19 cellular contexts compared by ENCODE assay signal in the genomic region with DNA sequence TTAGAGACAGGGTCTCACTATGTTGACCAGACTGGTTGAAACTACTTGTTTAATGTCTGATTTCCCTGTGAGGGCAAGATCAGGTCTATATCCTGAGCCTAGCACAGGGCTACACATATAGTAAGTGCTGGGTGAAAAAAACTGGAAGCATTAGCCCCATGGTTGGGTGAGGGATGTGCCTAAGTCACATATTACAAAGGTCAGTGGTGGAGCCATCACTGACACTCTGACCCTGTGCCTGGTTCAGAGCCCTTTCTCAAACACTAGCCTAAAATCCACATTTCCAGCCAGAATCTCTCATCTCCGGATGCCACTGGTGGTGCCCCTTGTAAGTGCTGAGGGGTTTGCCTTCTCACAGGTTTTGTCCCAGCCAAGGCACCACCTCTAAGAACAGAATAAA. TPM values are rescaled to one million over a fixed set of nuclear protein-coding genes. Genes with fewer than 3 reads are reported as not detected.
DNase-seq lines count a peak whose midpoint lies in the region; ATAC-seq and TF ChIP-seq lines count a peak whose summit lies in the region.
"Had no signal": no experiment of that assay in that cellular context is flagged by ENCODE, and none has a peak within 500 bp of the region (broad histone marks: within the 10 kb centered on the region; RNA-seq: fewer than 3 reads in every experiment).

No MANE protein-coding gene starts in this region.

- H3K9me3 Mint-ChIP-seq in activated naive CD4-positive, alpha-beta T cell treated with anti-CD3 and anti-CD28 coated beads for 36 hours = no peaks in the 10 kb centered on the region
- no peaks in the 10 kb centered on the region for H3K9me3 Mint-ChIP-seq in activated T-helper 17 cell treated with anti-CD3 and anti-CD28 coated beads, Interleukin-2, amount 50 U/mL, for 72 hours
- H3K9me3 Mint-ChIP-seq: activated B cell treated with CpG ODN at 0.5 μM for 24 hours had no signal

- peaks cover 0 to 72% (median 16%) of the 10 kb centered on the region in 4 donors for H3K4me1 ChIP-seq in right lobe of liver
- H3K4me1 ChIP-seq in thyroid gland = peaks cover 32 to 93% of the 10 kb centered on the region in 2 donors

- H3K27ac ChIP-seq in right lobe of liver = peak overlapping the region; percentile 72 to 94 (median 91)
- H3K27ac ChIP-seq in thyroid gland = peak overlapping the region in 2 of 3 donors; percentile 31 to 32
- H3K27ac ChIP-seq: C4-2B, pancreas had no signal

- H3K4me1 Mint-ChIP-seq in activated naive CD4-positive, alpha-beta T cell treated with anti-CD3 and anti-CD28 coated beads for 36 hours (ENCODE audit: low read depth) = peaks cover 87% of the 10 kb centered on the region
- H3K4me1 Mint-ChIP-seq in activated T-helper 17 cell treated with anti-CD3 and anti-CD28 coated beads, Interleukin-2, amount 50 U/mL, for 72 hours = peaks cover 67% of the 10 kb centered on the region

- H3K36me3 ChIP-seq in right lobe of liver (no peaks in the 10 kb centered on the region), thyroid gland (no peaks in the 10 kb centered on the region)
- H3K36me3 ChIP-seq: pancreas had no signal

- no peak overlapping the region for H3K4me3 Mint-ChIP-seq in activated naive CD4-positive, alpha-beta T cell treated with anti-CD3 and anti-CD28 coated beads for 36 hours
- H3K4me3 Mint-ChIP-seq in activated T-helper 17 cell treated with anti-CD3 and anti-CD28 coated beads, Interleukin-2, amount 50 U/mL, for 72 hours = peak overlapping the region; percentile 22
- H3K4me3 Mint-ChIP-seq: activated B cell treated with CpG ODN at 0.5 μM for 24 hours had no signal

- H3K27me3 ChIP-seq in right lobe of liver (no peaks in the 10 kb centered on the region), thyroid gland (no peaks in the 10 kb centered on the region)
- H3K27me3 ChIP-seq: pancreas had no signal

- H3K4me3 ChIP-seq in right lobe of liver (peak overlapping the region in 1 of 3 donors; percentile 28), thyroid gland (replicated peaks in 1 of 3) (no peak overlapping the region)
- H3K4me3 ChIP-seq: K562, pancreas had no signal

- no peak for TF ChIP-seq POLR2A in right lobe of liver (IDR thresholded peaks at IDR 0.05)
- TF ChIP-seq POLR2A in thyroid gland (IDR thresholded peaks at IDR 0.05) = no peak

- DNase-seq in activated naive CD4-positive, alpha-beta T cell treated with anti-CD3 and anti-CD28 coated beads for 36 hours = no peak
- DNase-seq in activated naive CD4-positive, alpha-beta T cell (lab: John Stamatoyannopoulos, UW) = no peak
- DNase-seq in right lobe of liver (peak in 1 of 3 donors; percentile 79), thyroid gland (no peak), GM13976 (ENCODE audit: low spot score) (no peak)
- DNase-seq in activated CD8-positive, alpha-beta memory T cell treated with anti-CD3 and anti-CD28 coated beads for 24 hours = no peak
- DNase-seq: ACHN, activated B cell treated with CpG ODN at 0.5 μM for 24 hours, activated gamma-delta T cell, NCI-H1930, NCI-H446, pancreas, T-helper 9 cell had no signal

- H3K27ac Mint-ChIP-seq in activated naive CD4-positive, alpha-beta T cell treated with anti-CD3 and anti-CD28 coated beads for 36 hours = peak overlapping the region; percentile 50
- H3K27ac Mint-ChIP-seq in activated T-helper 17 cell treated with anti-CD3 and anti-CD28 coated beads, Interleukin-2, amount 50 U/mL, for 72 hours = peak overlapping the region; percentile 76

- TF ChIP-seq CTCF in right lobe of liver (IDR thresholded peaks at IDR 0.05) (no peak), thyroid gland (IDR thresholded peaks at IDR 0.05) (no peak), GM13976 (IDR thresholded peaks at IDR 0.05; ENCODE audit: borderline replicate concordance, control extremely low read depth, extremely low read depth, insufficient read depth, missing control alignments) (no peak)

- CTCF ChIA-PET in activated naive CD4-positive, alpha-beta T cell treated with anti-CD3 and anti-CD28 coated beads for 36 hours (lab: Charles Lee) = interaction anchor here (1.1 to 7.3 kb wide), 2 partner anchors 30 to 437 kb away, joined by 3 to 30 read pairs; a partner anchor contains a TSS

- no CpG with 5 or more reads among the region's 1 CpG for WGBS in right lobe of liver (ENCODE audit: insufficient coverage, low coverage, low lambda C conversion rate, missing lambda C conversion rate)
- 100% methylated on average over 1 of the region's 1 CpG for WGBS in thyroid gland, 2 donors

- no peaks in the 10 kb centered on the region for H3K27me3 Mint-ChIP-seq in activated naive CD4-positive, alpha-beta T cell treated with anti-CD3 and anti-CD28 coated beads for 36 hours (ENCODE audit: low read depth)
- H3K27me3 Mint-ChIP-seq in activated T-helper 17 cell treated with anti-CD3 and anti-CD28 coated beads, Interleukin-2, amount 50 U/mL, for 72 hours = no peaks in the 10 kb centered on the region
- H3K27me3 Mint-ChIP-seq: activated B cell treated with CpG ODN at 0.5 μM for 24 hours had no signal

- no peak for ATAC-seq in activated T-helper 17 cell treated with anti-CD3 and anti-CD28 coated beads, Interleukin-2, amount 50 U/mL, for 72 hours (replicated peaks)
- ATAC-seq in right lobe of liver (peak; percentile 76 to 87 (median 82)), GM21717 (IDR thresholded peaks at IDR 0.05; ENCODE audit: unreplicated experiment) (no peak)
- ATAC-seq: K562, Panc1, pancreas had no signal

- H3K9me3 ChIP-seq in right lobe of liver (no peaks in the 10 kb centered on the region), thyroid gland (no peaks in the 10 kb centered on the region)
- H3K9me3 ChIP-seq: pancreas had no signal

- in situ Hi-C loops in GM13976 (cut with MboI; ENCODE audit: low sequenced_read_pairs, unreplicated experiment) = no loop called here

- H3K36me3 Mint-ChIP-seq in activated naive CD4-positive, alpha-beta T cell treated with anti-CD3 and anti-CD28 coated beads for 36 hours (ENCODE audit: low read depth) = peaks cover 8% of the 10 kb centered on the region
- peaks cover 77% of the 10 kb centered on the region for H3K36me3 Mint-ChIP-seq in activated T-helper 17 cell treated with anti-CD3 and anti-CD28 coated beads, Interleukin-2, amount 50 U/mL, for 72 hours (ENCODE audit: low read depth)

- intact Hi-C loops in activated naive CD4-positive, alpha-beta T cell treated with anti-CD3 and anti-CD28 coated beads for 36 hours (cut with micrococcal nuclease) = loop anchor here (10.0 kb wide), 1 partner anchor 287 kb away; a partner anchor contains a TSS
- intact Hi-C loops in right lobe of liver (cut with DNase I) = no loop called here
- intact Hi-C loops in thyroid gland (cut with DNase I) = no loop called here

RNA-seq across cellular contexts. Expression of a gene that starts 9.0 kb away (rescaled TPM):
- 10 to 100 TPM; 19.4 to 21.4 TPM for total RNA-seq in activated naive CD4-positive, alpha-beta T cell treated with anti-CD3 and anti-CD28 coated beads for 36 hours
- total RNA-seq in activated T-helper 17 cell treated with anti-CD3 and anti-CD28 coated beads, Interleukin-2, amount 50 U/mL, for 72 hours = 10 to 100 TPM; 26.9 to 41.2 TPM
- total RNA-seq in right lobe of liver (10 to 100 TPM in 3 of 6 experiments, 1 to 10 TPM in 3; 6.6 to 12.6 (median 10.0) TPM), thyroid gland (10 to 100 TPM; 28.4 to 44.7 (median 35.9) TPM)

RNA-seq across cellular contexts. Expression of a gene that starts 28.5 kb away (rescaled TPM):
- total RNA-seq in activated naive CD4-positive, alpha-beta T cell treated with anti-CD3 and anti-CD28 coated beads for 36 hours = 1 to 10 TPM; 2.1 to 3.8 TPM
- total RNA-seq in activated T-helper 17 cell treated with anti-CD3 and anti-CD28 coated beads, Interleukin-2, amount 50 U/mL, for 72 hours = 1 to 10 TPM; 4.6 to 4.8 TPM
- total RNA-seq in right lobe of liver (1 to 10 TPM in 5 of 6 experiments, under 1 TPM in 1; 0.86 to 8.6 (median 4.0) TPM), thyroid gland (10 to 100 TPM; 16.5 to 36.0 (median 27.7) TPM)

RNA-seq across cellular contexts. Expression of a gene that starts 38.9 kb away (rescaled TPM):
- 100 to 1,000 TPM; 274 to 276 TPM for total RNA-seq in activated naive CD4-positive, alpha-beta T cell treated with anti-CD3 and anti-CD28 coated beads for 36 hours
- 100 to 1,000 TPM; 275 to 294 TPM for total RNA-seq in activated T-helper 17 cell treated with anti-CD3 and anti-CD28 coated beads, Interleukin-2, amount 50 U/mL, for 72 hours
- 10 to 100 TPM; 42.6 to 72.8 (median 66.5) TPM for total RNA-seq in right lobe of liver
- 100 to 1,000 TPM in 3 of 4 donors, 10 to 100 TPM in 1; 52.8 to 193 (median 135) TPM for total RNA-seq in thyroid gland

RNA-seq across cellular contexts. Expression of a gene that starts 39.0 kb away (rescaled TPM):
- total RNA-seq in activated naive CD4-positive, alpha-beta T cell treated with anti-CD3 and anti-CD28 coated beads for 36 hours = 1 to 10 TPM; 1.1 to 1.5 TPM
- total RNA-seq in activated T-helper 17 cell treated with anti-CD3 and anti-CD28 coated beads, Interleukin-2, amount 50 U/mL, for 72 hours = 1 to 10 TPM in 1 of 2 donors, under 1 TPM in 1; 0.50 to 2.5 TPM
- 1 to 10 TPM in 3 of 6 experiments, under 1 TPM in 3; 0.54 to 2.9 (median 0.86) TPM for total RNA-seq in right lobe of liver
- 10 to 100 TPM in 3 of 4 donors, 1 to 10 TPM in 1; 8.1 to 18.3 (median 15.6) TPM for total RNA-seq in thyroid gland

RNA-seq across cellular contexts. Expression of a gene that starts 51.1 kb away (rescaled TPM):
- total RNA-seq in activated naive CD4-positive, alpha-beta T cell treated with anti-CD3 and anti-CD28 coated beads for 36 hours = 10 to 100 TPM in 1 of 2 experiments, 1 to 10 TPM in 1; 8.9 to 11.2 TPM
- total RNA-seq in activated T-helper 17 cell treated with anti-CD3 and anti-CD28 coated beads, Interleukin-2, amount 50 U/mL, for 72 hours = 10 to 100 TPM; 41.1 to 88.6 TPM
- under 1 TPM in 4 of 6 experiments, not detected in 2; 0.10 to 0.75 (median 0.19) TPM for total RNA-seq in right lobe of liver
- total RNA-seq in thyroid gland = under 1 TPM in 1 of 4 donors, not detected in 3; 0.40 TPM
- total RNA-seq: K562, SK-MEL-5 had no signal

Comparison
In these comparisons a context has a peak if more than half of its experiments do, and no peak if none do; other contexts are left out.
1. ATAC-seq: peak in right lobe of liver (4 of 4); none in activated T-helper 17 cell treated with anti-CD3 and anti-CD28 coated beads, Interleukin-2, amount 50 U/mL, for 72 hours (single experiment) and GM21717 (single experiment).